Comparison of ENCODE assay signal across 8 cellular contexts in the genomic region with DNA sequence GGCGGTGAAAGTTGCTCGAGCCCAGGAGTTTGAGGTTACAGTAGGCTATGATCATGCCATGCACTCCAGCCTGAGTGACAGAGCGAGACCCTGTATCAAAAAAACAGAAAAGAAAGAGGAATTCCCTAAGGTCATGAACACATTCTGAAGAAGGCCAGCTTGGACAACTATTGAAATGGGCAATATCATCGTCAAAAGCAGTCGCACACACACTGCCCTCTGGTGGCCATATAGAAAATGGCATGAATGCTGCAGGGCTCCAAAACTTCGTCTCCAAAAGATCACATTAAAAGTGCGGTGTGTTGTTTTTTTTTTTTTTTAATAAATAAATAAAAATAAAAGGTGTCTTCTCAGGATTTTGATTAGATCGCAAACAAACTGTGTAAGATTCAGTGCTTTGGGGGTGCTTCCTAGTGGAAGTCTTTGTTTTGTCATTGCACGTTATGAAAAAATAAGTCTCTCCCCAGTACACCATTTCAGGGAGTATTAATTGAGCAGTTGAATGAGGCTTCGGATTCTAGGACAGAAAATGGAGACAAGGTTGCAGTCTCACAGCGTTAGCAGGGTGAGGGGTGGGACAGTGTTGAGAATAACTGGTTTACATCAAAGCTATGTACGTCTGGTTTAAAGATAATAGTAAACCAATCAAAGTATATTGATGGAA.
DNase-seq lines count a peak whose midpoint lies in the region; ATAC-seq, FAIRE-seq and TF ChIP-seq lines count a peak whose summit lies in the region.

No MANE protein-coding gene starts in this region.

- H3K9me3 ChIP-seq in GM12878 (replicated peaks; ENCODE audit: control insufficient read depth, insufficient read depth, low read length): no peaks in the 10 kb centered on the region; the same call in 2 of the 3 replicates

- intact Hi-C loops in GM12878 (cut with micrococcal nuclease; ENCODE audit: unreplicated experiment): no loop called here

- H3K27me3 ChIP-seq in GM12878 (replicated peaks in 1 of 2; ENCODE audit: control insufficient read depth in 2 of 2, insufficient read depth in 2 of 2, low read length in 1 of 2): no peaks in the 10 kb centered on the region

- no peak for TF ChIP-seq RAD21 in GM12878 (IDR thresholded peaks at IDR 0.05; ENCODE audit: insufficient read depth, low read depth, low read length)

- TF ChIP-seq CTCF in GM12878 (IDR thresholded peaks at IDR 0.05 in 2 of 3, conservative IDR thresholded peaks at IDR 0.05 in 1 of 3; ENCODE audit: control insufficient read depth in 2 of 3, extremely low read depth in 1 of 3, insufficient read depth in 1 of 3, low read depth in 3 of 3, low read length in 3 of 3) (peak; percentile 49 to 71 (median 62); a peak in 5 of 6 replicates), neural crest cell (conservative IDR thresholded peaks at IDR 0.05) (peak; percentile 82)

- no peaks in the 10 kb centered on the region for H3K79me2 ChIP-seq in GM12878 (ENCODE audit: control insufficient read depth, insufficient read depth, low read length)

- RAD21 ChIA-PET in GM12878 (lab: Charles Lee; ENCODE audit: unreplicated experiment): no interaction called here

- no peak overlapping the region for H3K4me2 ChIP-seq in GM12878 (ENCODE audit: control insufficient read depth, insufficient read depth)

- in situ Hi-C loops in GM12878 (cut with MboI): no loop called here

- SMC1A ChIA-PET in GM12878 (lab: Charles Lee; ENCODE audit: uncharacterized antibody, unreplicated experiment): interaction anchor here (1.1 kb wide), 1 partner anchor 49 kb away, joined by 3 read pairs; no protein-coding TSS in a partner anchor

- peaks cover 30% of the 10 kb centered on the region for H3K27me3 Mint-ChIP-seq in neural crest cell (ENCODE audit: low read depth)

- CTCF ChIA-PET in GM12878 (lab: Yijun Ruan, JAX): interaction anchor here (0.7 to 1.6 kb wide), 6 partner anchors 8 to 186 kb away, joined by 3 to 5 read pairs (median 3); no protein-coding TSS in a partner anchor

- H3K4me1 Mint-ChIP-seq in neural crest cell: no peaks in the 10 kb centered on the region

- TF ChIP-seq POLR2A in GM12878 (IDR thresholded peaks at IDR 0.05; ENCODE audit: low read depth, low read length): no peak

- TF ChIP-seq EP300 in GM12878 (IDR thresholded peaks at IDR 0.05; ENCODE audit: borderline replicate concordance in 1 of 2, control insufficient read depth in 1 of 2, low read depth in 2 of 2, low read length in 2 of 2): no peak

- H3K4me3 Mint-ChIP-seq in neural crest cell: no peak overlapping the region

- H3K4me1 ChIP-seq in GM12878 (ENCODE audit: control insufficient read depth, insufficient read depth, low read length): no peaks in the 10 kb centered on the region

- FAIRE-seq in GM12878 (lab: Jason Lieb, UNC): peak; percentile 7

- H3K9me3 Mint-ChIP-seq in neural crest cell: no peaks in the 10 kb centered on the region

- H3K27ac ChIP-seq in GM12878 (ENCODE audit: control insufficient read depth, insufficient read depth): no peak overlapping the region

- H3K36me3 Mint-ChIP-seq in neural crest cell (ENCODE audit: low read depth): no peaks in the 10 kb centered on the region

- no peak overlapping the region for H3K9ac ChIP-seq in GM12878 (ENCODE audit: control insufficient read depth, insufficient read depth, low read length)

- no TSS peak for BruUV-seq in GM12878 (replicated peaks; lab: Mats Ljungman, UMichigan)

- no peak overlapping the region for H3K4me3 ChIP-seq in GM12878

- H2AFZ ChIP-seq in GM12878 (ENCODE audit: control insufficient read depth, low read depth, low read length): no peak overlapping the region

- peak; percentile 31 for DNase-seq in activated CD4-positive, alpha-beta T cell treated with anti-CD3 and anti-CD28 coated beads for 48 hours
- DNase-seq in activated CD4-positive, alpha-beta T cell treated with anti-CD3 and anti-CD28 coated beads, Interleukin-2, amount 50 U/mL, for 4 hours: no peak
- DNase-seq in HuH-7 (ENCODE audit: low spot score) (peak; percentile 54), GM12878 (ENCODE audit: low read depth, low spot score) (no peak), neural crest cell (ENCODE audit: low read depth, low spot score) (peak; percentile 16), C1 segment of cervical spinal cord (lab: John Stamatoyannopoulos, UW) (no peak), superior temporal gyrus (ENCODE audit: extremely low spot score) (no peak)
- DNase-seq in activated effector memory CD4-positive, alpha-beta T cell treated with Interleukin-2 at 50 U/mL for 16 hours: no peak

- H3K27ac Mint-ChIP-seq in neural crest cell (ENCODE audit: unreplicated experiment): no peak overlapping the region

- POLR2A ChIA-PET in GM12878 (lab: Charles Lee): no interaction called here

- H3K36me3 ChIP-seq in GM12878 (ENCODE audit: control insufficient read depth in 2 of 2, insufficient read depth in 2 of 2, low read length in 1 of 2): no peaks in the 10 kb centered on the region

- no peaks in the 10 kb centered on the region for H4K20me1 ChIP-seq in GM12878 (ENCODE audit: control insufficient read depth, insufficient read depth)

- 35% methylated on average over 12 of the region's 12 CpGs for WGBS in GM12878 (ENCODE audit: insufficient coverage, insufficient replicate concordance, low lambda C conversion rate, missing lambda C conversion rate)

- peak; percentile 49; the same call in 2 of the 3 replicates for ATAC-seq in GM12878

TF ChIP-seq in GM12878, 131 proteins besides CTCF, POLR2A, EP300 and RAD21:
- TF ChIP-seq RBBP5 (conservative IDR thresholded peaks at IDR 0.05): no peak
- TF ChIP-seq, protein P1, sequence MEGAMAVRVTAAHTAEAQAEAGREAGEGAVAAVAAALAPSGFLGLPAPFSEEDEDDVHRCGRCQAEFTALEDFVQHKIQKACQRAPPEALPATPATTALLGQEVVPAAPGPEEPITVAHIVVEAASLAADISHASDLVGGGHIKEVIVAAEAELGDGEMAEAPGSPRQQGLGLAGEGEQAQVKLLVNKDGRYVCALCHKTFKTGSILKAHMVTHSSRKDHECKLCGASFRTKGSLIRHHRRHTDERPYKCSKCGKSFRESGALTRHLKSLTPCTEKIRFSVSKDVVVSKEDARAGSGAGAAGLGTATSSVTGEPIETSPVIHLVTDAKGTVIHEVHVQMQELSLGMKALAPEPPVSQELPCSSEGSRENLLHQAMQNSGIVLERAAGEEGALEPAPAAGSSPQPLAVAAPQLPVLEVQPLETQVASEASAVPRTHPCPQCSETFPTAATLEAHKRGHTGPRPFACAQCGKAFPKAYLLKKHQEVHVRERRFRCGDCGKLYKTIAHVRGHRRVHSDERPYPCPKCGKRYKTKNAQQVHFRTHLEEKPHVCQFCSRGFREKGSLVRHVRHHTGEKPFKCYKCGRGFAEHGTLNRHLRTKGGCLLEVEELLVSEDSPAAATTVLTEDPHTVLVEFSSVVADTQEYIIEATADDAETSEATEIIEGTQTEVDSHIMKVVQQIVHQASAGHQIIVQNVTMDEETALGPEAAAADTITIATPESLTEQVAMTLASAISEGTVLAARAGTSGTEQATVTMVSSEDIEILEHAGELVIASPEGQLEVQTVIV (IDR thresholded peaks at IDR 0.05; ENCODE audit: borderline replicate concordance, partially characterized antibody): no peak
- no peak for TF ChIP-seq TARDBP (IDR thresholded peaks at IDR 0.05; ENCODE audit: borderline replicate concordance)
- TF ChIP-seq ZNF24 (IDR thresholded peaks at IDR 0.05): no peak
- TF ChIP-seq RELA (IDR thresholded peaks at IDR 0.05; ENCODE audit: borderline replicate concordance, partially characterized antibody): no peak

Comparison
In these comparisons a context has a peak if more than half of its experiments do, and no peak if none do; other contexts are left out.
1. DNase-seq: peak in activated CD4-positive, alpha-beta T cell treated with anti-CD3 and anti-CD28 coated beads for 48 hours (single experiment), HuH-7 (single experiment) and neural crest cell (single experiment); none in activated CD4-positive, alpha-beta T cell treated with anti-CD3 and anti-CD28 coated beads, Interleukin-2, amount 50 U/mL, for 4 hours (0 of 2), GM12878 (single experiment), C1 segment of cervical spinal cord (0 of 14), superior temporal gyrus (single experiment) and activated effector memory CD4-positive, alpha-beta T cell treated with Interleukin-2 at 50 U/mL for 16 hours (single experiment).